Comparison of ENCODE assay signal across 15 cellular contexts in the genomic region with DNA sequence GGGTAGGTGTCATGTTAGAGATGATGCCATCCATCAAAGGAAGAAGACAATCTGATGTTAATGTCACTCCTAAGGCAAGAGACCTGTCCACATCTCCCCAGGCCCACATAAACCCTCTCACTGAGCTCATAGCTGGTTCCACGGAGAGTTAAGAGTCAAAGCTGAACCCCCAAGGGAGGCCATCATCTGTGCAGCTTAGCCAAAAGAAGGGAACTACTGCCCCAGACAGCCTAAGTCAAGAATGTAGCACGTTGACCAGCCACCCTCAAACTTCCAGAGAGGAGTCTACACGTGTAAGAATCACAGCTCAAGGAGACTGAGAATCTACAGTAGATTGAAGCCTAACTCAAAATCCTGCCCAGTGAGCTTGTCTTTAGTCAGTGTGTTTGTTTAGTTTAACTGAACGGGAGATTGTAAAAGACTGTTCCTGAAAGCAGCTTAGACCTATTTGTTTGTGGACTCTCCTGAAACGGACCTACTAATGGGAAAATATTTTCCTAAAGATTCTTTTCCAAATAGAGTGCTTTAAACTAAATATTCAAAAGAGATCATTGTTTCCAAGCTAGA.
"Had no signal": no experiment of that assay in that cellular context is flagged by ENCODE, and none has a peak within 500 bp of the region (broad histone marks: within the 10 kb centered on the region; RNA-seq: fewer than 3 reads in every experiment).

No MANE protein-coding gene starts in this region.

- ATAC-seq: activated CD4-positive, CD25-positive, alpha-beta regulatory T cell treated with anti-CD3 and anti-CD28 coated beads, Interleukin-2, amount 50 U/mL, for 24 hours; activated naive CD4-positive, alpha-beta T cell treated with anti-CD3 and anti-CD28 coated beads, Interleukin-2, amount 50 U/mL, for 72 hours; activated T-cell treated with anti-CD3 and anti-CD28 coated beads, Interleukin-2, amount 50 U/mL, for 4 hours; natural killer cell treated with Interleukin-12 subunit alpha and Interleukin-12 subunit beta and Interleukin-15 and Interleukin-18, amount 100 ng/mL, for 72 hours; stimulated activated naive B cell treated with anti-CD40 and anti-IgM and Interleukin-4, amounts not matched to agents 10 μg/mL and 1 μg/mL and 100 μg/mL, for 72 hours; T-helper 17 cell had no signal

- H3K36me3 ChIP-seq: sigmoid colon, transverse colon had no signal

- H3K27me3 ChIP-seq: transverse colon had no signal

- H3K4me3 ChIP-seq: sigmoid colon, transverse colon had no signal

- H3K4me1 ChIP-seq: sigmoid colon had no signal

- H3K9me3 ChIP-seq: sigmoid colon, transverse colon had no signal

- DNase-seq: activated CD4-positive, alpha-beta T cell treated with anti-CD3 and anti-CD28 coated beads, Interleukin-2, amount 50 U/mL, for 48 hours; activated effector memory CD4-positive, alpha-beta T cell treated with anti-CD3 and anti-CD28 coated beads, Interleukin-2, amount 50 U/mL, for 16 hours; activated T-cell treated with anti-CD3 and anti-CD28 coated beads, Interleukin-2, amount 50 U/mL, for 4 hours; amniotic stem cell; erythroblast; mammary epithelial cell; sigmoid colon; stimulated activated CD4-positive, alpha-beta T cell treated with anti-CD3 and anti-CD28 coated beads, Interleukin-2, amount 100 ng/mL, for 24 hours; stimulated activated naive B cell treated with anti-CD40 and anti-IgM and Interleukin-4, amounts not matched to agents 10 μg/mL and 1 μg/mL and 100 μg/mL, for 72 hours; substantia nigra; T-helper 17 cell; transverse colon had no signal

- H3K27ac ChIP-seq: sigmoid colon had no signal
